8 cellular contexts compared by ENCODE assay signal in the genomic region with DNA sequence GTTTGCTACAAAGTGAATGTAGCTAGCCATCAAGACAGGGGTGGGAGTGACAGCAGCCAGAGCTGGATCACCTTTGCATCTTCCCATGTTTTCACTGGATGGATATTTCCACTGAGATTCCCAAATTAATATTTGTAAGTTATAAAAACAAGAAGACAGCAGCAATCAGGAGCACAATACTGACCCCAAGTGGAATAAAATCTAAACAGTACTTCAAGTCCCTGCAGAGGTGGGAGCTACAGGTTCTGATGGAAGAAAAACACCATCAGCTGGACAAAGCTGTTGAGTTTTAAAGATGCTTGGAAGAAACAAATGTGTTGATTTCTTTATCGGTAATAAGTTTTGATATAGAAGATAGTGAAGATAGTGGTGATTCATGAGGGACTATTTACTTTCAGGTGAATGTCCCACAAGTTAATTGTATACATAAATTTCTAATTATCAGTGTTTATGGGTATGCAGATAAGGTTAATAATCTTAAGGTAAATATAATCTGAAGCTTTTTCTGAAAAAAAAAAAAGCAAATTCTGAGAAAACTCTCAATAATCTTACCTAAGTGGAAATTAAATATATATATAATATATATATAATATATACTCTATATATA.
DNase-seq lines count a peak whose midpoint lies in the region; ATAC-seq, FAIRE-seq and TF ChIP-seq lines count a peak whose summit lies in the region.

No MANE protein-coding gene starts in this region.

- H3K4me3 ChIP-seq in cardiac fibroblast (replicated peaks in 1 of 2; ENCODE audit: low read depth in 2 of 2, low read length in 2 of 2), result no peak overlapping the region

- TF ChIP-seq CTCF in D721Med (IDR thresholded peaks at IDR 0.05; ENCODE audit: insufficient read depth, missing control alignments) (peak; percentile 47), cardiac fibroblast (IDR thresholded peaks at IDR 0.05; ENCODE audit: low read depth, low read length) (peak; percentile 49), GM20000 (IDR thresholded peaks at IDR 0.05; ENCODE audit: extremely low read depth, missing control alignments) (no peak)

- no peak for ATAC-seq in GM19023 (IDR thresholded peaks at IDR 0.05; ENCODE audit: unreplicated experiment)
- no peak for ATAC-seq in HG03039 (IDR thresholded peaks at IDR 0.05; ENCODE audit: unreplicated experiment)

- peak; percentile 11 for FAIRE-seq in D721Med (lab: Jason Lieb, UNC)

- DNase-seq in D721Med (ENCODE audit: insufficient read length, low spot score) (peak; percentile 17), NCI-H1105 treated with DMSO at 0.1 percent for 48 hours (lab: John Stamatoyannopoulos, UW) (peak; percentile 34), cardiac fibroblast (ENCODE audit: low read depth in 2 of 2) (peak; percentile 76 to 79), medulla oblongata (ENCODE audit: extremely low spot score) (peak; percentile 67), GM20000 (ENCODE audit: low spot score) (no peak), NCI-H1436 treated with DMSO at 0.1 percent for 48 hours (lab: John Stamatoyannopoulos, UW) (no peak)

Comparison
In these comparisons a context has a peak if more than half of its experiments do, and no peak if none do; other contexts are left out.
1. DNase-seq: peak in D721Med (single experiment), NCI-H1105 treated with DMSO at 0.1 percent for 48 hours (single experiment), cardiac fibroblast (2 of 2) and medulla oblongata (single experiment); none in GM20000 (single experiment) and NCI-H1436 treated with DMSO at 0.1 percent for 48 hours (single experiment).